8 cellular contexts compared by ENCODE assay signal in genomic region chr2:127910415-127910814, GRCh38.
"Had no signal": no experiment of that assay in that cellular context is flagged by ENCODE, and none has a peak within 500 bp of the region (broad histone marks: within the 10 kb centered on the region; RNA-seq: fewer than 3 reads in every experiment).

No MANE protein-coding gene starts in this region.

- ATAC-seq: GM12878 had no signal

- H3K4me3 ChIP-seq: GM12878 had no signal

- DNase-seq: GDM1, GF-D8 had no signal

- FAIRE-seq: G401.6, GM12878, GM12891, GM12892, GM18507, GM19239 had no signal
